In genomic region chr2:134727385-134727784, GRCh38 we compare ENCODE assay signal across 18 cellular contexts. TPM values are rescaled to one million over a fixed set of nuclear protein-coding genes. Genes with fewer than 3 reads are reported as not detected.
DNase-seq lines count a peak whose midpoint lies in the region; ATAC-seq, FAIRE-seq and TF ChIP-seq lines count a peak whose summit lies in the region.
"Had no signal": no experiment of that assay in that cellular context is flagged by ENCODE, and none has a peak within 500 bp of the region (broad histone marks: within the 10 kb centered on the region; RNA-seq: fewer than 3 reads in every experiment).

No MANE protein-coding gene starts in this region.

- H3K36me3 Mint-ChIP-seq in astrocyte (ENCODE audit: low read depth, unreplicated experiment) (no peaks in the 10 kb centered on the region), WTC11 (no peaks in the 10 kb centered on the region)
- no peaks in the 10 kb centered on the region for H3K36me3 Mint-ChIP-seq in naive thymus-derived CD8-positive, alpha-beta T cell
- no peaks in the 10 kb centered on the region for H3K36me3 Mint-ChIP-seq in activated T-cell treated with anti-CD3 and anti-CD28 coated beads, Interleukin-2, amount 50 U/mL, for 72 hours (ENCODE audit: insufficient read depth in 2 of 2)

- peak; percentile 40 for ATAC-seq in foreskin keratinocyte
- ATAC-seq in naive thymus-derived CD8-positive, alpha-beta T cell: no peak
- ATAC-seq in GM18498 (IDR thresholded peaks at IDR 0.05; ENCODE audit: unreplicated experiment): no peak
- no peak for ATAC-seq in activated T-cell treated with anti-CD3 and anti-CD28 coated beads, Interleukin-2, amount 50 U/mL, for 72 hours (replicated peaks in 1 of 2)
- ATAC-seq in WTC11: no peak
- ATAC-seq: activated CD8-positive, alpha-beta T cell treated with anti-CD3 and anti-CD28 coated beads, Interleukin-2, amount 10 ng/mL, durations not matched to agents 7 days and 5 days had no signal

- H3K4me1 ChIP-seq in astrocyte (ENCODE audit: insufficient read depth, low read length) (peaks cover 6% of the 10 kb centered on the region), foreskin keratinocyte (no peaks in the 10 kb centered on the region)
- H3K4me1 ChIP-seq: thyroid gland had no signal

- TF ChIP-seq CTCF in astrocyte (IDR thresholded peaks at IDR 0.05; ENCODE audit: insufficient read depth, low read depth, low read length) (no peak), foreskin keratinocyte (conservative IDR thresholded peaks at IDR 0.05) (no peak), WTC11 (IDR thresholded peaks at IDR 0.05) (no peak)

- H4K20me1 ChIP-seq in astrocyte (ENCODE audit: insufficient read depth, low read length): no peaks in the 10 kb centered on the region

- TF ChIP-seq POLR2A in H54 (IDR thresholded peaks at IDR 0.05; ENCODE audit: low read depth, low read length): no peak

- peak; percentile 68 for DNase-seq in H54 (ENCODE audit: insufficient read length, low spot score)
- peak; percentile 69 for DNase-seq in astrocyte (ENCODE audit: low read depth)
- no peak for DNase-seq in foreskin keratinocyte
- peak; percentile 90 for DNase-seq in renal cortical epithelial cell (ENCODE audit: low read depth)
- DNase-seq in naive thymus-derived CD8-positive, alpha-beta T cell: no peak
- no peak for DNase-seq in activated T-cell treated with anti-CD3 and anti-CD28 coated beads, Interleukin-2, amount 50 U/mL, for 72 hours
- DNase-seq in WTC11 (ENCODE audit: low spot score): no peak
- DNase-seq: activated CD8-positive, alpha-beta T cell treated with anti-CD3 and anti-CD28 coated beads, Interleukin-2, amount 10 ng/mL, durations not matched to agents 7 days and 5 days; activated effector memory CD4-positive, alpha-beta T cell treated with Interleukin-2 at 50 U/mL for 16 hours; AML-193; DND-41; NCI-H2029; NCI-H774; stimulated activated CD4-positive, alpha-beta T cell treated with anti-CD3 and anti-CD28 coated beads, Interleukin-15, amount 100 ng/mL, for 24 hours; thyroid gland had no signal

- no peaks in the 10 kb centered on the region for H3K9me3 ChIP-seq in astrocyte (ENCODE audit: insufficient read depth, low read depth, low read length)
- H3K9me3 ChIP-seq: thyroid gland had no signal

- no peaks in the 10 kb centered on the region for H3K79me2 ChIP-seq in astrocyte (ENCODE audit: insufficient read depth, low read length)

- no peak overlapping the region for H2AFZ ChIP-seq in astrocyte (ENCODE audit: low read depth, low read length)

- H3K27me3 ChIP-seq in astrocyte (ENCODE audit: insufficient read depth, low read length): peaks cover 2% of the 10 kb centered on the region
- peaks cover 33% of the 10 kb centered on the region for H3K27me3 ChIP-seq in foreskin keratinocyte
- H3K27me3 ChIP-seq: cardiac muscle cell, thyroid gland had no signal

- H3K27ac Mint-ChIP-seq in astrocyte (ENCODE audit: unreplicated experiment) (peak overlapping the region; percentile 51), WTC11 (no peak overlapping the region)
- no peak overlapping the region for H3K27ac Mint-ChIP-seq in naive thymus-derived CD8-positive, alpha-beta T cell
- H3K27ac Mint-ChIP-seq in activated T-cell treated with anti-CD3 and anti-CD28 coated beads, Interleukin-2, amount 50 U/mL, for 72 hours: no peak overlapping the region
- H3K27ac Mint-ChIP-seq: activated CD8-positive, alpha-beta T cell treated with anti-CD3 and anti-CD28 coated beads, Interleukin-2, amount 10 ng/mL, durations not matched to agents 7 days and 5 days had no signal

- H3K4me2 ChIP-seq in astrocyte (ENCODE audit: low read length): peak overlapping the region; percentile 70

- H3K9me3 Mint-ChIP-seq in astrocyte (ENCODE audit: unreplicated experiment) (peaks cover 6% of the 10 kb centered on the region), WTC11 (peaks cover 4% of the 10 kb centered on the region)
- peaks cover 0 to 3% (median 0%) of the 10 kb centered on the region in 9 donors for H3K9me3 Mint-ChIP-seq in naive thymus-derived CD8-positive, alpha-beta T cell
- peaks cover 0 to 2% of the 10 kb centered on the region in 2 donors for H3K9me3 Mint-ChIP-seq in activated T-cell treated with anti-CD3 and anti-CD28 coated beads, Interleukin-2, amount 50 U/mL, for 72 hours

- H3K4me1 Mint-ChIP-seq in astrocyte (ENCODE audit: low read depth, unreplicated experiment) (peaks cover 20% of the 10 kb centered on the region), WTC11 (peaks cover 7% of the 10 kb centered on the region)
- no peaks in the 10 kb centered on the region for H3K4me1 Mint-ChIP-seq in naive thymus-derived CD8-positive, alpha-beta T cell
- H3K4me1 Mint-ChIP-seq in activated T-cell treated with anti-CD3 and anti-CD28 coated beads, Interleukin-2, amount 50 U/mL, for 72 hours (ENCODE audit: low read depth): no peaks in the 10 kb centered on the region

- H3K27me3 Mint-ChIP-seq in astrocyte (ENCODE audit: low read depth, unreplicated experiment) (peaks cover 7% of the 10 kb centered on the region), WTC11 (ENCODE audit: low read depth) (peaks cover 6% of the 10 kb centered on the region)
- peaks cover 3 to 24% (median 15%) of the 10 kb centered on the region in 5 donors for H3K27me3 Mint-ChIP-seq in naive thymus-derived CD8-positive, alpha-beta T cell
- H3K27me3 Mint-ChIP-seq in activated T-cell treated with anti-CD3 and anti-CD28 coated beads, Interleukin-2, amount 50 U/mL, for 72 hours (ENCODE audit: low read depth): peaks cover under 1% of the 10 kb centered on the region

- CTCF ChIA-PET in WTC11 (lab: Charles Lee): no interaction called here

- H3K36me3 ChIP-seq in astrocyte (ENCODE audit: insufficient read depth, low read length): no peaks in the 10 kb centered on the region
- H3K36me3 ChIP-seq: cardiac muscle cell, thyroid gland had no signal

- no peak overlapping the region for H3K27ac ChIP-seq in astrocyte (ENCODE audit: low read depth, low read length)
- H3K27ac ChIP-seq in foreskin keratinocyte: no peak overlapping the region
- H3K27ac ChIP-seq: cardiac muscle cell, thyroid gland had no signal

- POLR2A ChIA-PET in naive thymus-derived CD8-positive, alpha-beta T cell (lab: Charles Lee): no interaction called here
- POLR2A ChIA-PET in WTC11 (lab: Charles Lee): no interaction called here

- no peak overlapping the region for H3K9ac ChIP-seq in astrocyte (ENCODE audit: low read length)

- peak; percentile 52 for FAIRE-seq in H54 (lab: Jason Lieb, UNC)
- no peak for FAIRE-seq in astrocyte (lab: Jason Lieb, UNC)

- H3K4me3 ChIP-seq in astrocyte (ENCODE audit: insufficient read depth, low read depth, low read length): peak overlapping the region; percentile 43
- H3K4me3 ChIP-seq: cardiac muscle cell, thyroid gland had no signal

- H3K4me3 Mint-ChIP-seq in astrocyte (ENCODE audit: unreplicated experiment) (no peak overlapping the region), WTC11 (no peak overlapping the region)
- H3K4me3 Mint-ChIP-seq in naive thymus-derived CD8-positive, alpha-beta T cell: no peak overlapping the region
- H3K4me3 Mint-ChIP-seq in activated T-cell treated with anti-CD3 and anti-CD28 coated beads, Interleukin-2, amount 50 U/mL, for 72 hours: no peak overlapping the region
- H3K4me3 Mint-ChIP-seq: activated CD8-positive, alpha-beta T cell treated with anti-CD3 and anti-CD28 coated beads, Interleukin-2, amount 10 ng/mL, durations not matched to agents 7 days and 5 days had no signal

TF ChIP-seq in WTC11, 78 proteins besides CTCF, POLR2A, EP300 and RAD21 (continues in another document):
- TF ChIP-seq FOXP1 (CRISPR knock-in tag; IDR thresholded peaks at IDR 0.05; ENCODE audit: borderline replicate concordance) (no peak), ETV6 (CRISPR knock-in tag; IDR thresholded peaks at IDR 0.05) (no peak), ATF1 (CRISPR knock-in tag; IDR thresholded peaks at IDR 0.05) (no peak), ZMAT4 (CRISPR knock-in tag; IDR thresholded peaks at IDR 0.05) (no peak), TCF7 (CRISPR knock-in tag; IDR thresholded peaks at IDR 0.05; ENCODE audit: low read depth) (no peak), OVOL2 (CRISPR knock-in tag; IDR thresholded peaks at IDR 0.05; ENCODE audit: borderline replicate concordance) (no peak), JAZF1 (CRISPR knock-in tag; IDR thresholded peaks at IDR 0.05) (no peak), RELA (CRISPR knock-in tag; IDR thresholded peaks at IDR 0.05; ENCODE audit: borderline replicate concordance) (no peak), ELF4 (CRISPR knock-in tag; IDR thresholded peaks at IDR 0.05; ENCODE audit: low read depth) (no peak)

RNA-seq across cellular contexts. Expression of gene TMEM163, which starts 8.6 kb away (rescaled TPM):
- 0.12 and 0.18 TPM in 2 replicates for total RNA-seq in astrocyte
- total RNA-seq in foreskin keratinocyte: not detected in 2 replicates
- not detected in 2 replicates for polyA plus RNA-seq in foreskin keratinocyte
- total RNA-seq in renal cortical epithelial cell: 3.6 and 6.7 TPM in 2 replicates
- not detected for total RNA-seq in naive thymus-derived CD8-positive, alpha-beta T cell
- under 1 TPM in 1 of 3 donors, not detected in 2; 0.24 TPM for polyA plus RNA-seq in naive thymus-derived CD8-positive, alpha-beta T cell
- under 1 TPM; 0.12 TPM for total RNA-seq in activated T-cell treated with anti-CD3 and anti-CD28 coated beads, Interleukin-2, amount 50 U/mL, for 72 hours
- total RNA-seq in WTC11 (2021): 0.94 to 1.6 TPM (median 1.2 TPM) in 3 replicates
- total RNA-seq: osteoblast had no signal

Comparison
In these comparisons a context has a peak if more than half of its experiments do, and no peak if none do; other contexts are left out.
1. DNase-seq: peak in H54 (single experiment), astrocyte (single experiment) and renal cortical epithelial cell (single experiment); none in foreskin keratinocyte (0 of 2), naive thymus-derived CD8-positive, alpha-beta T cell (0 of 10), activated T-cell treated with anti-CD3 and anti-CD28 coated beads, Interleukin-2, amount 50 U/mL, for 72 hours (0 of 2) and WTC11 (single experiment).